In genomic region chr5:88785396-88786216, GRCh38 we compare ENCODE assay signal across 9 cellular contexts.
DNase-seq lines count a peak whose midpoint lies in the region; ATAC-seq and TF ChIP-seq lines count a peak whose summit lies in the region.
"Had no signal": no experiment of that assay in that cellular context is flagged by ENCODE, and none has a peak within 500 bp of the region (broad histone marks: within the 10 kb centered on the region; RNA-seq: fewer than 3 reads in every experiment).

No MANE protein-coding gene starts in this region.

- POLR2A ChIA-PET in CD4-positive, alpha-beta memory T cell (lab: Charles Lee; ENCODE audit: partially characterized antibody) = no interaction called here

- H3K27ac ChIP-seq in body of pancreas = peak overlapping the region in 3 of 4 donors; percentile 66 to 81 (median 75)
- no peak overlapping the region for H3K27ac ChIP-seq in CD4-positive, alpha-beta memory T cell (ENCODE audit: low read depth, low read length)

- TF ChIP-seq POLR2A in body of pancreas (IDR thresholded peaks at IDR 0.05) = no peak

- no peaks in the 10 kb centered on the region; the same call in 1 of the 2 replicates for H3K27me3 Mint-ChIP-seq in HFFc6 (ENCODE audit: insufficient read depth)
- H3K27me3 Mint-ChIP-seq in stimulated activated naive CD8-positive, alpha-beta T cell treated with anti-CD3 and anti-CD28 coated beads, Interleukin-15, amount 100 ng/mL, for 72 hours = peaks cover 6% of the 10 kb centered on the region
- peaks cover 0 to 3% of the 10 kb centered on the region in 2 donors for H3K27me3 Mint-ChIP-seq in CD4-positive, alpha-beta memory T cell

- DNase-seq in HFFc6 (peak; percentile 98), NCI-H1105 treated with DMSO at 0.1 percent for 48 hours (lab: John Stamatoyannopoulos, UW) (peak; percentile 87), body of pancreas (peak; percentile 27 to 67 (median 36)), kidney epithelial cell (ENCODE audit: low read depth) (peak; percentile 95)
- DNase-seq in stimulated activated naive CD8-positive, alpha-beta T cell treated with anti-CD3 and anti-CD28 coated beads, Interleukin-15, amount 100 ng/mL, for 72 hours = peak in 1 of 2 donors; percentile 16
- DNase-seq in CD4-positive, alpha-beta memory T cell = no peak
- DNase-seq in stimulated activated naive CD4-positive, alpha-beta T cell (lab: John Stamatoyannopoulos, UW) = no peak

- H3K9me3 ChIP-seq in body of pancreas = no peaks in the 10 kb centered on the region
- no peaks in the 10 kb centered on the region for H3K9me3 ChIP-seq in CD4-positive, alpha-beta memory T cell (ENCODE audit: control insufficient read depth in 1 of 2, low read length in 2 of 2)

- H3K4me1 ChIP-seq in body of pancreas = peaks cover 21% of the 10 kb centered on the region
- no peaks in the 10 kb centered on the region for H3K4me1 ChIP-seq in CD4-positive, alpha-beta memory T cell (ENCODE audit: insufficient read depth, low read length)

- no peaks in the 10 kb centered on the region for H3K36me3 ChIP-seq in body of pancreas (replicated peaks in 1 of 2; ENCODE audit: insufficient read depth in 1 of 2, low read depth in 2 of 2)
- no peaks in the 10 kb centered on the region for H3K36me3 ChIP-seq in kidney epithelial cell (ENCODE audit: control insufficient read depth, insufficient read depth, low read length)
- no peaks in the 10 kb centered on the region for H3K36me3 ChIP-seq in CD4-positive, alpha-beta memory T cell (ENCODE audit: insufficient read depth, low read length)

- no peaks in the 10 kb centered on the region for H3K36me3 Mint-ChIP-seq in HFFc6 (ENCODE audit: low read depth)
- no peaks in the 10 kb centered on the region for H3K36me3 Mint-ChIP-seq in CD4-positive, alpha-beta memory T cell
- H3K36me3 Mint-ChIP-seq: activated naive CD4-positive, alpha-beta T cell treated with anti-CD3 and anti-CD28 coated beads, Interleukin-2, amount 50 U/mL, for 24 hours had no signal

- H3K27me3 ChIP-seq in body of pancreas (no peaks in the 10 kb centered on the region), kidney epithelial cell (ENCODE audit: control insufficient read depth, insufficient read depth, low read length) (no peaks in the 10 kb centered on the region)
- no peaks in the 10 kb centered on the region for H3K27me3 ChIP-seq in CD4-positive, alpha-beta memory T cell (ENCODE audit: insufficient read depth, low read length)

- CTCF ChIA-PET in CD4-positive, alpha-beta memory T cell (lab: Charles Lee; ENCODE audit: partially characterized antibody) = no interaction called here

- H3K4me3 ChIP-seq in body of pancreas (no peak overlapping the region), kidney epithelial cell (ENCODE audit: low read depth, low read length) (no peak overlapping the region)
- H3K4me3 ChIP-seq in CD4-positive, alpha-beta memory T cell (ENCODE audit: low read length in 2 of 2) = no peak overlapping the region

- peaks cover 51% of the 10 kb centered on the region for H3K4me1 Mint-ChIP-seq in HFFc6 (ENCODE audit: low read depth)
- H3K4me1 Mint-ChIP-seq in stimulated activated naive CD8-positive, alpha-beta T cell treated with anti-CD3 and anti-CD28 coated beads, Interleukin-15, amount 100 ng/mL, for 72 hours = peaks cover 18% of the 10 kb centered on the region
- H3K4me1 Mint-ChIP-seq in CD4-positive, alpha-beta memory T cell = no peaks in the 10 kb centered on the region
- H3K4me1 Mint-ChIP-seq: activated naive CD4-positive, alpha-beta T cell treated with anti-CD3 and anti-CD28 coated beads, Interleukin-2, amount 50 U/mL, for 24 hours had no signal

- no peak for TF ChIP-seq CTCF in HFFc6 (IDR thresholded peaks at IDR 0.05)
- no peak for TF ChIP-seq CTCF in body of pancreas (IDR thresholded peaks at IDR 0.05)
- TF ChIP-seq CTCF in kidney epithelial cell (IDR thresholded peaks at IDR 0.05; ENCODE audit: insufficient read depth, low read length, poor library complexity, severe bottlenecking) = no peak

- 4 to 8% methylated on average over 7 of the region's 7 CpGs for WGBS in body of pancreas, 2 donors

- peak overlapping the region; percentile 100 for H3K27ac Mint-ChIP-seq in HFFc6
- H3K27ac Mint-ChIP-seq in stimulated activated naive CD8-positive, alpha-beta T cell treated with anti-CD3 and anti-CD28 coated beads, Interleukin-15, amount 100 ng/mL, for 72 hours = peak overlapping the region in 1 of 2 donors; percentile 8
- H3K27ac Mint-ChIP-seq in CD4-positive, alpha-beta memory T cell = no peak overlapping the region
- H3K27ac Mint-ChIP-seq: activated naive CD4-positive, alpha-beta T cell treated with anti-CD3 and anti-CD28 coated beads, Interleukin-2, amount 50 U/mL, for 24 hours had no signal

- no peaks in the 10 kb centered on the region for H3K9me3 Mint-ChIP-seq in HFFc6
- no peaks in the 10 kb centered on the region for H3K9me3 Mint-ChIP-seq in stimulated activated naive CD8-positive, alpha-beta T cell treated with anti-CD3 and anti-CD28 coated beads, Interleukin-15, amount 100 ng/mL, for 72 hours
- H3K9me3 Mint-ChIP-seq in CD4-positive, alpha-beta memory T cell = no peaks in the 10 kb centered on the region
- H3K9me3 Mint-ChIP-seq: activated naive CD4-positive, alpha-beta T cell treated with anti-CD3 and anti-CD28 coated beads, Interleukin-2, amount 50 U/mL, for 24 hours had no signal

- peak overlapping the region; percentile 88 for H3K4me3 Mint-ChIP-seq in HFFc6
- H3K4me3 Mint-ChIP-seq in stimulated activated naive CD8-positive, alpha-beta T cell treated with anti-CD3 and anti-CD28 coated beads, Interleukin-15, amount 100 ng/mL, for 72 hours = peak overlapping the region; percentile 21 to 56
- no peak overlapping the region for H3K4me3 Mint-ChIP-seq in CD4-positive, alpha-beta memory T cell
- H3K4me3 Mint-ChIP-seq: activated naive CD4-positive, alpha-beta T cell treated with anti-CD3 and anti-CD28 coated beads, Interleukin-2, amount 50 U/mL, for 24 hours had no signal

- peak; percentile 39 for ATAC-seq in GM18499 (IDR thresholded peaks at IDR 0.05; ENCODE audit: insufficient read depth, unreplicated experiment)
- ATAC-seq in body of pancreas = peak; percentile 91
- peak; percentile 84 for ATAC-seq in stimulated activated naive CD8-positive, alpha-beta T cell treated with anti-CD3 and anti-CD28 coated beads, Interleukin-15, amount 100 ng/mL, for 72 hours

- intact Hi-C loops in body of pancreas (cut with DNase I) = no loop called here
- intact Hi-C loops in CD4-positive, alpha-beta memory T cell (cut with micrococcal nuclease) = no loop called here

Comparison
In these comparisons a context has a peak if more than half of its experiments do, and no peak if none do; other contexts are left out.
1. ATAC-seq: peak in every context shown above with its lines; median percentile 91 in body of pancreas; 84 in stimulated activated naive CD8-positive, alpha-beta T cell treated with anti-CD3 and anti-CD28 coated beads, Interleukin-15, amount 100 ng/mL, for 72 hours; 39 in GM18499.
2. DNase-seq: peak in HFFc6 (single experiment), NCI-H1105 treated with DMSO at 0.1 percent for 48 hours (single experiment), body of pancreas (4 of 4) and kidney epithelial cell (single experiment); none in CD4-positive, alpha-beta memory T cell (0 of 5) and stimulated activated naive CD4-positive, alpha-beta T cell (0 of 6).
3. H3K4me3 Mint-ChIP-seq: peak in HFFc6 (single experiment) and stimulated activated naive CD8-positive, alpha-beta T cell treated with anti-CD3 and anti-CD28 coated beads, Interleukin-15, amount 100 ng/mL, for 72 hours (2 of 2); none in CD4-positive, alpha-beta memory T cell (0 of 8).